In genomic region chr9:125160750-125161149, GRCh38 we compare ENCODE assay signal across 19 cellular contexts. TPM values are rescaled to one million over a fixed set of nuclear protein-coding genes. Genes with fewer than 3 reads are reported as not detected.
A peak's percentile ranks its signal among the peaks of the same experiment; 100 is the strongest.
DNase-seq lines count a peak whose midpoint lies in the region; ATAC-seq and TF ChIP-seq lines count a peak whose summit lies in the region.
"Had no signal": no experiment of that assay in that cellular context is flagged by ENCODE, and none has a peak within 500 bp of the region (broad histone marks: within the 10 kb centered on the region; RNA-seq: fewer than 3 reads in every experiment).

No MANE protein-coding gene starts in this region.

- H3K9me3 ChIP-seq in RWPE2 (ENCODE audit: severe bottlenecking) (no peaks in the 10 kb centered on the region), psoas muscle (no peaks in the 10 kb centered on the region)
- H3K9me3 ChIP-seq: uterus had no signal

- H3K27me3 ChIP-seq in ACC112 (ENCODE audit: insufficient read depth, low read length), result no peaks in the 10 kb centered on the region
- no peaks in the 10 kb centered on the region for H3K27me3 ChIP-seq in RWPE2 (ENCODE audit: insufficient read depth, poor library complexity, severe bottlenecking)
- H3K27me3 ChIP-seq in psoas muscle (ENCODE audit: insufficient read depth in 3 of 3, low read length in 2 of 3), result no peaks in the 10 kb centered on the region
- H3K27me3 ChIP-seq: neural progenitor cell, uterus had no signal

- H3K4me1 ChIP-seq in ACC112 (ENCODE audit: control insufficient read depth, insufficient read depth, low read length, unreplicated experiment), result peaks cover 14% of the 10 kb centered on the region
- H3K4me1 ChIP-seq in RWPE2 (ENCODE audit: insufficient read depth, poor library complexity, severe bottlenecking), result peaks cover 2% of the 10 kb centered on the region
- H3K4me1 ChIP-seq in psoas muscle, result peaks cover 18% of the 10 kb centered on the region
- H3K4me1 ChIP-seq: neural progenitor cell, uterus had no signal

- H3K27ac ChIP-seq in ACC112 (ENCODE audit: low read depth, low read length) (peak overlapping the region; percentile 23), RWPE2 (ENCODE audit: poor library complexity, severe bottlenecking) (peak overlapping the region; percentile 2), psoas muscle (peak overlapping the region; percentile 21)
- H3K27ac ChIP-seq: neural progenitor cell, uterus had no signal

- no peak for DNase-seq in RWPE2 (ENCODE audit: low spot score)
- DNase-seq in fibroblast of villous mesenchyme (ENCODE audit: low read depth), result peak; percentile 53
- no peak for DNase-seq in psoas muscle
- DNase-seq in HPDE6-E6E7 (ENCODE audit: extremely low spot score), result no peak
- DNase-seq: activated CD4-positive, alpha-beta T cell treated with anti-CD3 and anti-CD28 coated beads, Interleukin-2, amount 50 U/mL, for 4 hours; effector CD8-positive, alpha-beta T cell; MV-4-11; NCI-H2029; NCI-H446 treated with DMSO at 0.1 percent for 48 hours; NK-92 treated with Interleukin-12 subunit alpha and Interleukin-12 subunit beta, amount 100 ng/mL, for 24 hours; stimulated activated CD4-positive, alpha-beta T cell treated with anti-CD3 and anti-CD28 coated beads, Interleukin-15, amount 100 ng/mL, for 24 hours; stimulated activated naive CD4-positive, alpha-beta T cell; uterus had no signal

- H3K36me3 ChIP-seq in ACC112 (ENCODE audit: insufficient read depth, low read length) (0 out of 2 replicates have a peak, but pooled peaks cover 6% of the 10 kb centered on the region), RWPE2 (ENCODE audit: low read depth) (peaks cover 22% of the 10 kb centered on the region), psoas muscle (ENCODE audit: insufficient read depth in 1 of 2, low read depth in 1 of 2) (peaks cover 2 to 23% of the 10 kb centered on the region in 2 donors)
- H3K36me3 ChIP-seq: neural progenitor cell, uterus had no signal

- H3K79me2 ChIP-seq in ACC112 (ENCODE audit: control insufficient read depth, insufficient read depth, low read length, unreplicated experiment), result peaks cover 19% of the 10 kb centered on the region

- H2AFZ ChIP-seq in ACC112 (ENCODE audit: low read length, unreplicated experiment), result no peak overlapping the region
- H2AFZ ChIP-seq: neural progenitor cell had no signal

- no peak overlapping the region for H3K4me3 ChIP-seq in ACC112 (ENCODE audit: low read depth, low read length)
- no peak overlapping the region for H3K4me3 ChIP-seq in RWPE2 (ENCODE audit: severe bottlenecking)
- H3K4me3 ChIP-seq in fibroblast of villous mesenchyme (ENCODE audit: low read depth, low read length), result no peak overlapping the region
- no peak overlapping the region for H3K4me3 ChIP-seq in psoas muscle
- H3K4me3 ChIP-seq: K562, neural progenitor cell, uterus had no signal

- intact Hi-C loops in psoas muscle (cut with DNase I), result no loop called here

- ATAC-seq in RWPE2 (ENCODE audit: low read depth) (no peak), psoas muscle (no peak), HG02885 (IDR thresholded peaks at IDR 0.05; ENCODE audit: poor library complexity, unreplicated experiment) (no peak), HG03342 (IDR thresholded peaks at IDR 0.05; ENCODE audit: unreplicated experiment) (no peak), HG03175 (IDR thresholded peaks at IDR 0.05; ENCODE audit: unreplicated experiment) (no peak)
- ATAC-seq: K562 had no signal

- no peak for TF ChIP-seq CTCF in RWPE2 (IDR thresholded peaks at IDR 0.05; ENCODE audit: poor library complexity, severe bottlenecking)
- no peak for TF ChIP-seq CTCF in fibroblast of villous mesenchyme (IDR thresholded peaks at IDR 0.05; ENCODE audit: insufficient read depth, low read depth, low read length)
- TF ChIP-seq CTCF in psoas muscle (IDR thresholded peaks at IDR 0.05), result no peak

RNA-seq across cellular contexts. Expression of gene SCAI, which starts 17.4 kb away (rescaled TPM):
- 6.8 and 9.1 TPM in 2 replicates for total RNA-seq in fibroblast of villous mesenchyme
- total RNA-seq in psoas muscle, result 1 to 10 TPM; 1.8 to 5.2 (median 3.4) TPM
- 1 to 10 TPM in 1 of 3 donors, under 1 TPM in 2; 0.39 to 1.5 (median 0.80) TPM for polyA plus RNA-seq in psoas muscle

RNA-seq across cellular contexts. Expression of gene PPP6C, which starts 28.9 kb away (rescaled TPM):
- total RNA-seq in fibroblast of villous mesenchyme (27.4 and 43.2 TPM in 2 replicates), psoas muscle (10 to 100 TPM; 51.4 to 91.6 (median 66.6) TPM)
- 10 to 100 TPM; 29.9 to 66.8 (median 47.3) TPM for polyA plus RNA-seq in psoas muscle

RNA-seq across cellular contexts. Expression of gene RABEPK, which starts 39.6 kb away (rescaled TPM):
- total RNA-seq in fibroblast of villous mesenchyme, result 32.0 and 33.8 TPM in 2 replicates
- 10 to 100 TPM in 2 of 4 donors, 1 to 10 TPM in 2; 8.8 to 12.5 (median 9.7) TPM for total RNA-seq in psoas muscle
- polyA plus RNA-seq in psoas muscle, result 10 to 100 TPM; 15.4 to 34.5 (median 19.9) TPM
